Comparison of ENCODE assay signal across 8 cellular contexts in the genomic region with DNA sequence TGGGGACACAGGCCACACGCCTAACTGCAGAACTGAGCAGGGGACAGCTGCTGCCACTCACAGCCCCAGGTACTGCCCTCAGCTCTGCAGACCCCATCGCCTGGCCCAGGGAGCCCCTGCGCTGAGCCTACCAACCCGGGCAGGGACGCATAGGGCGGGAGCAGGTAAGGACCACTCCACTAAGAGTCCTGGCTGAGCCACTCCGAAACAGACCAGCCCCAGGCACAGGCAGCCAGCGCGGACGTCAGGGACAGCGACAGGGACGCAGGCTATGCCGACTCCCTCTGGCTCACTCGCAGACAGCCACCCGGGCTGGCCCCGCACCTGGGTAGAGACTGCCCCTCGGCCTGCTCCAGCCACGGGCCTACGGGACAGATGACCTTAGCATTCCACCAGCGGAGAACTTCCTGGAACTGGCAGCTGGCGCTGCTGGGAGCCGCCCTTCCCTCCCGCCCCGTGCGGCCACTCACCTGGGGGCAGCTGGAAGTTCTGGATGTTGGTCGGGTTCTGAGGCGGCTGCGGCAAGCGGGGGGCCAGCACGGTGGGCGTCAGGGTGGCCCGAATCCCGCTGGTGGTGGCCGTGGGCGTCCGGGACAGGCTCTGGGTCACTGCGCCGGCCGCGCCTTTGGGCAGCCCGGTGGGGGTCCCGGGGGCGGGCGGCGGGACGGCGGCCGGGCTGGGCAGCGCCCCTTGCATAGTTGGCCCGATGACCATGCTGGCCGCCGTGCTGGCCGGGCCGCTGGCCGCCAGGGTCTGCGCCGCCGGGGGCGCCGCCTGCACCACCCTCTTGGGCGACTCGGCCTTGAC. TPM values are rescaled to one million over a fixed set of nuclear protein-coding genes. Genes with fewer than 3 reads are reported as not detected.
DNase-seq lines count a peak whose midpoint lies in the region; ATAC-seq and TF ChIP-seq lines count a peak whose summit lies in the region.

No MANE protein-coding gene starts in this region.

- H3K27me3 Mint-ChIP-seq in CD4-positive, alpha-beta memory T cell, result no peaks in the 10 kb centered on the region
- peaks cover 31% of the 10 kb centered on the region for H3K27me3 Mint-ChIP-seq in nephron progenitor cell (ENCODE audit: low read depth, poor library complexity)

- intact Hi-C loops in CD4-positive, alpha-beta memory T cell (cut with micrococcal nuclease), result loop anchor here (10.0 kb wide), 1 partner anchor 321 kb away; the partner anchor contains the start of gene RPS21

- no peak for DNase-seq in CD4-positive, alpha-beta memory T cell
- DNase-seq in Peyer's patch (peak in 2 of 3 donors; percentile 65 to 74), nephron progenitor cell (peak; percentile 40), SK-N-DZ (ENCODE audit: low spot score) (no peak), NCI-H510A (lab: John Stamatoyannopoulos, UW) (no peak)
- DNase-seq in activated CD8-positive, alpha-beta memory T cell treated with anti-CD3 and anti-CD28 coated beads for 24 hours, result no peak

- peak overlapping the region in 6 of 7 donors; percentile 19 to 82 (median 76) for H3K27ac Mint-ChIP-seq in CD4-positive, alpha-beta memory T cell
- no peak overlapping the region for H3K27ac Mint-ChIP-seq in nephron progenitor cell

- CTCF ChIA-PET in CD4-positive, alpha-beta memory T cell (lab: Charles Lee; ENCODE audit: partially characterized antibody), result no interaction called here

- no peaks in the 10 kb centered on the region for H3K36me3 ChIP-seq in CD4-positive, alpha-beta memory T cell (ENCODE audit: insufficient read depth, low read length)
- peaks cover 0 to 4% (median 0%) of the 10 kb centered on the region in 3 donors for H3K36me3 ChIP-seq in Peyer's patch
- no peaks in the 10 kb centered on the region for H3K36me3 ChIP-seq in esophagus (ENCODE audit: control insufficient read depth in 2 of 2, insufficient read depth in 2 of 2, low read length in 1 of 2)

- H3K9me3 Mint-ChIP-seq in CD4-positive, alpha-beta memory T cell, result no peaks in the 10 kb centered on the region
- peaks cover under 1% of the 10 kb centered on the region for H3K9me3 Mint-ChIP-seq in nephron progenitor cell

- no peak overlapping the region for H3K27ac ChIP-seq in CD4-positive, alpha-beta memory T cell (ENCODE audit: low read depth, low read length)
- peak overlapping the region in 2 of 4 donors; percentile 30 to 60 for H3K27ac ChIP-seq in Peyer's patch
- H3K27ac ChIP-seq in esophagus (ENCODE audit: low read depth in 2 of 2, low read length in 1 of 2), result no peak overlapping the region

- POLR2A ChIA-PET in CD4-positive, alpha-beta memory T cell (lab: Charles Lee; ENCODE audit: partially characterized antibody), result no interaction called here

- no peak for TF ChIP-seq POLR2A in Peyer's patch (IDR thresholded peaks at IDR 0.05)

- H3K27me3 ChIP-seq in CD4-positive, alpha-beta memory T cell (ENCODE audit: insufficient read depth, low read length), result no peaks in the 10 kb centered on the region
- H3K27me3 ChIP-seq in Peyer's patch (no peaks in the 10 kb centered on the region), esophagus (ENCODE audit: control insufficient read depth in 1 of 2, insufficient read depth in 2 of 2, low read length in 2 of 2) (no peaks in the 10 kb centered on the region)

- no peaks in the 10 kb centered on the region for H3K9me3 ChIP-seq in CD4-positive, alpha-beta memory T cell (ENCODE audit: control insufficient read depth in 1 of 2, low read length in 2 of 2)
- H3K9me3 ChIP-seq in Peyer's patch (no peaks in the 10 kb centered on the region), esophagus (ENCODE audit: control insufficient read depth in 2 of 2, insufficient read depth in 1 of 2, low read depth in 1 of 2, low read length in 1 of 2) (no peaks in the 10 kb centered on the region)

- WGBS in esophagus, 2 donors, result 22 to 28% methylated on average over 46 to 62 of the region's 62 CpGs

- H3K4me3 ChIP-seq in CD4-positive, alpha-beta memory T cell (ENCODE audit: low read length in 2 of 2), result no peak overlapping the region
- peak overlapping the region; percentile 33 to 82 (median 50) for H3K4me3 ChIP-seq in Peyer's patch
- H3K4me3 ChIP-seq in esophagus (ENCODE audit: low read depth in 1 of 2, low read length in 2 of 2), result peak overlapping the region; percentile 57 to 89

- H3K36me3 Mint-ChIP-seq in CD4-positive, alpha-beta memory T cell, result peaks cover 0 to 17% of the 10 kb centered on the region in 2 donors
- peaks cover 30% of the 10 kb centered on the region for H3K36me3 Mint-ChIP-seq in nephron progenitor cell (ENCODE audit: low read depth)

- TF ChIP-seq CTCF in Peyer's patch (IDR thresholded peaks at IDR 0.05) (peak in 2 of 6 experiments; percentile 21 to 25), nephron progenitor cell (IDR thresholded peaks at IDR 0.05) (no peak)

- peaks cover 57% of the 10 kb centered on the region for H3K4me1 ChIP-seq in CD4-positive, alpha-beta memory T cell (ENCODE audit: insufficient read depth, low read length)
- peaks cover 13 to 46% (median 16%) of the 10 kb centered on the region in 4 donors for H3K4me1 ChIP-seq in Peyer's patch
- peaks cover 13 to 25% of the 10 kb centered on the region in 2 donors for H3K4me1 ChIP-seq in esophagus (ENCODE audit: control insufficient read depth in 2 of 2, insufficient read depth in 2 of 2, low read length in 1 of 2)

- peaks cover 38 to 72% (median 61%) of the 10 kb centered on the region in 4 donors for H3K4me1 Mint-ChIP-seq in CD4-positive, alpha-beta memory T cell
- peaks cover 64% of the 10 kb centered on the region for H3K4me1 Mint-ChIP-seq in nephron progenitor cell

- ATAC-seq in GM19351 (IDR thresholded peaks at IDR 0.05; ENCODE audit: unreplicated experiment), result no peak

- peak overlapping the region; percentile 76 to 84 (median 80) for H3K4me3 Mint-ChIP-seq in CD4-positive, alpha-beta memory T cell
- peak overlapping the region; percentile 84 for H3K4me3 Mint-ChIP-seq in nephron progenitor cell

RNA-seq across cellular contexts. Expression of gene TAF4, which starts 1.5 kb away (rescaled TPM):
- 10 to 100 TPM; 32.7 to 33.1 TPM for total RNA-seq in CD4-positive, alpha-beta memory T cell
- polyA plus RNA-seq in CD4-positive, alpha-beta memory T cell, result 1 to 10 TPM in 1 of 2 donors, under 1 TPM in 1; 0.54 to 2.3 TPM
- 10 to 100 TPM; 18.9 to 93.5 (median 31.0) TPM for total RNA-seq in Peyer's patch
- polyA plus RNA-seq in esophagus, result 1 to 10 TPM; 4.2 to 5.8 TPM
- 10.3 and 18.0 TPM in 2 replicates for polyA plus RNA-seq in SK-N-DZ (2014; cell fraction: cytosol; rRNA removed)
- polyA plus RNA-seq in SK-N-DZ (2014; cell fraction: nucleus; rRNA removed), result 15.1 and 21.0 TPM in 2 replicates

RNA-seq across cellular contexts. Expression of gene LSM14B, which starts 58.1 kb away (rescaled TPM):
- total RNA-seq in CD4-positive, alpha-beta memory T cell, result 10 to 100 TPM; 48.5 to 50.3 TPM
- polyA plus RNA-seq in CD4-positive, alpha-beta memory T cell, result 1 to 10 TPM in 1 of 2 donors, under 1 TPM in 1; 0.78 to 1.2 TPM
- total RNA-seq in Peyer's patch, result 10 to 100 TPM; 27.1 to 35.5 (median 33.3) TPM
- 10 to 100 TPM; 12.3 to 20.2 TPM for polyA plus RNA-seq in esophagus
- 118 and 122 TPM in 2 replicates for polyA plus RNA-seq in SK-N-DZ (2014; cell fraction: cytosol; rRNA removed)
- polyA plus RNA-seq in SK-N-DZ (2014; cell fraction: nucleus; rRNA removed), result 111 and 131 TPM in 2 replicates

Comparison
In these comparisons a context has a peak if more than half of its experiments do, and no peak if none do; other contexts are left out.
1. DNase-seq: peak in Peyer's patch (2 of 3) and nephron progenitor cell (single experiment); none in CD4-positive, alpha-beta memory T cell (0 of 5), SK-N-DZ (single experiment), activated CD8-positive, alpha-beta memory T cell treated with anti-CD3 and anti-CD28 coated beads for 24 hours (single experiment) and NCI-H510A (single experiment).
2. H3K4me3 ChIP-seq: peak in Peyer's patch (4 of 4) and esophagus (2 of 2); none in CD4-positive, alpha-beta memory T cell (0 of 2).